ENCODE assay signal across 11 cellular contexts in the genomic region with DNA sequence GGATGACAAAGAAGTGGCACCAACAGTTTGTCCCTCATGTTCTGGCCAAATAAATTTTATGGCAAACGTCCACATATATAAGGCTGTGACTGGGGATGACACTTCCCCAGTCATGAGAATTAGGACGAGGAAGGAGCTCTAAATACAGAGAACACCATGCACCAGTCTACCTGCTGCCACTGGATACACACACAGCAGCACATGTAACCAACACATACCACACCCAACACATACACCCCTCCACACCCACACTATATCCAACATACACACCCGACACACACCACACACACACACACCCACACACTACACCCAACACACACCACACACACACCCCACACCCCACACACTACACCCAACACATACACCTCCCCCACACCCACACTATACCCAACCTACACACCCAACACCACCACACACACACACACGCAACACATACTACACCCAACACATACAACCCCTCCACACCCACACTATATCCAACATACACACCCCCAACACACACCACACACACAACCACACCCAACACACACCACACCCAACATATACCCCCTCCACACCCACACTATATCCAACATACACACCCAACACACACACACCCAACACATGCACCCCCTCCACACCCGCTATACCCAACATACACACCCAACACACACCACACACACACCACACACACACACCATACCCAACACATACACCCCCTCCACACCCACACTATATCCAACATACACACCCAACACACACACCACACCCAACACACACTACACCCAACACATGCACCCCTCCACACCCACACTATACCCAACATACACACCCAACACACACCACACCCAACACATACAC.
DNase-seq lines count a peak whose midpoint lies in the region; ATAC-seq and TF ChIP-seq lines count a peak whose summit lies in the region.
"Had no signal": no experiment of that assay in that cellular context is flagged by ENCODE, and none has a peak within 500 bp of the region (broad histone marks: within the 10 kb centered on the region; RNA-seq: fewer than 3 reads in every experiment).

No MANE protein-coding gene starts in this region.

- peaks cover 6% of the 10 kb centered on the region for H3K36me3 Mint-ChIP-seq in activated T-helper 1 cell treated with anti-CD3 and anti-CD28 coated beads, Interleukin-12 subunit alpha, Interleukin-12 subunit beta, Interleukin-2, Interleukin-4 antibody, amounts not matched to agents 30 ng/mL and 10 ng/mL and 1 ng/mL, durations not matched to agents 14 hours and 24 hours and 36 hours (ENCODE audit: low read depth)
- H3K36me3 Mint-ChIP-seq in natural killer cell (no peaks in the 10 kb centered on the region), T-helper 17 cell (ENCODE audit: low read depth) (peaks cover 3% of the 10 kb centered on the region)

- H3K9me3 Mint-ChIP-seq in activated T-helper 1 cell treated with anti-CD3 and anti-CD28 coated beads, Interleukin-12 subunit alpha, Interleukin-12 subunit beta, Interleukin-2, Interleukin-4 antibody, amounts not matched to agents 30 ng/mL and 10 ng/mL and 1 ng/mL, durations not matched to agents 14 hours and 24 hours and 36 hours, result no peaks in the 10 kb centered on the region
- H3K9me3 Mint-ChIP-seq in natural killer cell, result no peaks in the 10 kb centered on the region
- H3K9me3 Mint-ChIP-seq: activated T-helper 17 cell treated with anti-CD3 and anti-CD28 coated beads, Interleukin-2, amount 50 U/mL, for 72 hours had no signal

- DNase-seq in activated T-helper 1 cell treated with anti-CD3 and anti-CD28 coated beads, Interleukin-12 subunit alpha, Interleukin-12 subunit beta, Interleukin-2, Interleukin-4 antibody, amounts not matched to agents 30 ng/mL and 10 ng/mL and 1 ng/mL, durations not matched to agents 14 hours and 24 hours and 36 hours (ENCODE audit: low spot score), result no peak
- DNase-seq in natural killer cell (no peak), T-helper 17 cell (no peak), RPMI8226 (no peak), NCI-H2227 (lab: John Stamatoyannopoulos, UW; ENCODE audit: unreplicated experiment) (no peak)
- DNase-seq: DMS53, NCI-H1436 treated with DMSO at 0.1 percent for 48 hours had no signal

- ATAC-seq in GM18867 (IDR thresholded peaks at IDR 0.05; ENCODE audit: unreplicated experiment) (peak; percentile 20), HG02642 (IDR thresholded peaks at IDR 0.05; ENCODE audit: poor library complexity, unreplicated experiment) (peak; percentile 21), natural killer cell (no peak), T-helper 17 cell (no peak), HG03135 (IDR thresholded peaks at IDR 0.05; ENCODE audit: unreplicated experiment) (no peak)
- ATAC-seq: activated T-helper 17 cell treated with anti-CD3 and anti-CD28 coated beads, Interleukin-2, amount 50 U/mL, for 72 hours had no signal

- peak overlapping the region; percentile 22 for H3K27ac Mint-ChIP-seq in activated T-helper 1 cell treated with anti-CD3 and anti-CD28 coated beads, Interleukin-12 subunit alpha, Interleukin-12 subunit beta, Interleukin-2, Interleukin-4 antibody, amounts not matched to agents 30 ng/mL and 10 ng/mL and 1 ng/mL, durations not matched to agents 14 hours and 24 hours and 36 hours
- peak overlapping the region; percentile 56 to 68 for H3K27ac Mint-ChIP-seq in natural killer cell
- H3K27ac Mint-ChIP-seq in T-helper 17 cell, result no peak overlapping the region

- H3K9me3 ChIP-seq in T-helper 17 cell (ENCODE audit: control insufficient read depth, low read length, poor library complexity, severe bottlenecking), result no peaks in the 10 kb centered on the region

- no peaks in the 10 kb centered on the region for H3K27me3 Mint-ChIP-seq in activated T-helper 1 cell treated with anti-CD3 and anti-CD28 coated beads, Interleukin-12 subunit alpha, Interleukin-12 subunit beta, Interleukin-2, Interleukin-4 antibody, amounts not matched to agents 30 ng/mL and 10 ng/mL and 1 ng/mL, durations not matched to agents 14 hours and 24 hours and 36 hours (ENCODE audit: insufficient read depth)
- H3K27me3 Mint-ChIP-seq in natural killer cell (ENCODE audit: low read depth in 2 of 2) (no peaks in the 10 kb centered on the region), T-helper 17 cell (no peaks in the 10 kb centered on the region)
- H3K27me3 Mint-ChIP-seq: activated T-helper 17 cell treated with anti-CD3 and anti-CD28 coated beads, Interleukin-2, amount 50 U/mL, for 72 hours had no signal

- no peak overlapping the region for H3K4me3 Mint-ChIP-seq in activated T-helper 1 cell treated with anti-CD3 and anti-CD28 coated beads, Interleukin-12 subunit alpha, Interleukin-12 subunit beta, Interleukin-2, Interleukin-4 antibody, amounts not matched to agents 30 ng/mL and 10 ng/mL and 1 ng/mL, durations not matched to agents 14 hours and 24 hours and 36 hours
- H3K4me3 Mint-ChIP-seq in natural killer cell (no peak overlapping the region), T-helper 17 cell (no peak overlapping the region)
- H3K4me3 Mint-ChIP-seq: activated T-helper 17 cell treated with anti-CD3 and anti-CD28 coated beads, Interleukin-2, amount 50 U/mL, for 72 hours had no signal

- H3K4me1 Mint-ChIP-seq in activated T-helper 1 cell treated with anti-CD3 and anti-CD28 coated beads, Interleukin-12 subunit alpha, Interleukin-12 subunit beta, Interleukin-2, Interleukin-4 antibody, amounts not matched to agents 30 ng/mL and 10 ng/mL and 1 ng/mL, durations not matched to agents 14 hours and 24 hours and 36 hours (ENCODE audit: low read depth), result peaks cover 23% of the 10 kb centered on the region
- peaks cover 46 to 56% of the 10 kb centered on the region in 2 donors for H3K4me1 Mint-ChIP-seq in natural killer cell
- H3K4me1 Mint-ChIP-seq in T-helper 17 cell, result peaks cover 16% of the 10 kb centered on the region

- no peak for TF ChIP-seq CTCF in natural killer cell (IDR thresholded peaks at IDR 0.05)

- intact Hi-C loops in activated T-helper 1 cell treated with anti-CD3 and anti-CD28 coated beads, Interleukin-12 subunit alpha, Interleukin-12 subunit beta, Interleukin-2, Interleukin-4 antibody, amounts not matched to agents 30 ng/mL and 10 ng/mL and 1 ng/mL, durations not matched to agents 14 hours and 24 hours and 36 hours (cut with micrococcal nuclease), result no loop called here
- intact Hi-C loops in natural killer cell (cut with micrococcal nuclease), result no loop called here

Comparison
In these comparisons a context has a peak if more than half of its experiments do, and no peak if none do; other contexts are left out.
1. ATAC-seq: peak in GM18867 (single experiment) and HG02642 (single experiment); none in natural killer cell (0 of 3), T-helper 17 cell (single experiment) and HG03135 (single experiment).